ENCODE assay signal across 8 cellular contexts in the genomic region with DNA sequence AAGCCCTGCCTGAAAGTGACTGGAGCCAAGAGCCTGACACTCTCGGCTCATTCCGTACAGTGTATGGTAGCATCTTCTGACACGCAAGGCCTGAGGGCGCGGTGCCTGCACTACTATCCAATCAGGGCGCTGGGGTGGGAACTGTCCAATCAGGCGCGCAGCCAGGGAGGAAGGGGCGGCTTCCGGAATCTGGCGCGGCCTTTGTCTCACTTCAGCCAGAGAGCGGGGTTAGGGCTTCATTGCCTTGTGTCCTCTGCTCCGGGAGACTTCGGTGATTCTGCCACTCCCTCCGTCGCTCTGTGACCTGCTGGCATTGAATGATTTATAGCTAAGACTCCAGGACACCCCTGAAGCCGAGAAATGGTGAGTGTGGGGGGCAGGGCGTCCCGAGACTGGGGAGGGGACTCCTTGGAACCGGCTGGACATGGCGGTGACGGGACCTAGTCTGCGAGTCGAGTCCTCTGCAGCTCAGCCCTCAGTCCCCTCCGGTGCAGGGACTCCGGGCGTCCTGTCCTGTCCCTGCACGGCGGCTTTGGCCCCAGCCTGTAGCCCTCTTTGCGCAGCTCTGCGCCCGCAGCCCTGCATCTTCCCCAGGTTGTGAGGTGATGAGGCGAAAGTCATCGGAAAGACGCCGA.
DNase-seq lines count a peak whose midpoint lies in the region; ATAC-seq and TF ChIP-seq lines count a peak whose summit lies in the region.
"Not testable (repeated sequence)": the region's sequence is repeated elsewhere in the genome, so short reads cannot be mapped to it uniquely, and the experiment has no call there.

No MANE protein-coding gene starts in this region.

- H3K9ac ChIP-seq in rectal smooth muscle tissue (ENCODE audit: low read length), result not testable (repeated sequence)

- TF ChIP-seq CTCF in astrocyte of the cerebellum (IDR thresholded peaks at IDR 0.05; ENCODE audit: low read depth, low read length, missing control alignments); vagina (IDR thresholded peaks at IDR 0.05): not testable (repeated sequence)

- H3K27ac ChIP-seq in rectal smooth muscle tissue (ENCODE audit: low read depth, low read length), result peak overlapping the region; percentile 72
- peak overlapping the region; percentile 48 for H3K27ac ChIP-seq in vagina

- H3K36me3 ChIP-seq in rectal smooth muscle tissue (ENCODE audit: control insufficient read depth, insufficient read depth, low read length); vagina: not testable (repeated sequence)

- TF ChIP-seq POLR2A in GM18505 (IDR thresholded peaks at IDR 0.05; ENCODE audit: borderline replicate concordance, extremely low read depth, insufficient read depth, insufficient read length), result peak; percentile 52
- not testable (repeated sequence) for TF ChIP-seq POLR2A in vagina (IDR thresholded peaks at IDR 0.05)

- in situ Hi-C loops in astrocyte of the cerebellum (cut with HindIII; ENCODE audit: low sequenced_read_pairs), result not testable (repeated sequence)

- H3K4me3 ChIP-seq in astrocyte of the cerebellum (ENCODE audit: low read depth, low read length) (peak overlapping the region; percentile 64), rectal smooth muscle tissue (ENCODE audit: low read length) (peak overlapping the region; percentile 74), vagina (peak overlapping the region; percentile 53 to 66)

- DNase-seq in NCI-H1694 treated with DMSO at 0.1 percent for 48 hours (lab: John Stamatoyannopoulos, UW) (peak; percentile 96), T-helper 9 cell (peak; percentile 67), astrocyte of the cerebellum (ENCODE audit: low read depth) (peak; percentile 74), hepatic stellate cell (ENCODE audit: low spot score) (peak; percentile 84)
- DNase-seq in vagina (ENCODE audit: extremely low spot score in 2 of 2), result not testable (repeated sequence)

- H3K9me3 ChIP-seq in vagina, result not testable (repeated sequence)

- H3K27me3 ChIP-seq in rectal smooth muscle tissue (ENCODE audit: control insufficient read depth, insufficient read depth, low read length); vagina: not testable (repeated sequence)

- ATAC-seq in GM18505 (IDR thresholded peaks at IDR 0.05; ENCODE audit: unreplicated experiment) (peak; percentile 100), HG02938 (IDR thresholded peaks at IDR 0.05; ENCODE audit: unreplicated experiment) (peak; percentile 100)

- intact Hi-C loops in vagina (cut with DNase I), result not testable (repeated sequence)

- not testable (repeated sequence) for H3K4me1 ChIP-seq in rectal smooth muscle tissue (ENCODE audit: control insufficient read depth, insufficient read depth, low read length); vagina
